In the genomic region with DNA sequence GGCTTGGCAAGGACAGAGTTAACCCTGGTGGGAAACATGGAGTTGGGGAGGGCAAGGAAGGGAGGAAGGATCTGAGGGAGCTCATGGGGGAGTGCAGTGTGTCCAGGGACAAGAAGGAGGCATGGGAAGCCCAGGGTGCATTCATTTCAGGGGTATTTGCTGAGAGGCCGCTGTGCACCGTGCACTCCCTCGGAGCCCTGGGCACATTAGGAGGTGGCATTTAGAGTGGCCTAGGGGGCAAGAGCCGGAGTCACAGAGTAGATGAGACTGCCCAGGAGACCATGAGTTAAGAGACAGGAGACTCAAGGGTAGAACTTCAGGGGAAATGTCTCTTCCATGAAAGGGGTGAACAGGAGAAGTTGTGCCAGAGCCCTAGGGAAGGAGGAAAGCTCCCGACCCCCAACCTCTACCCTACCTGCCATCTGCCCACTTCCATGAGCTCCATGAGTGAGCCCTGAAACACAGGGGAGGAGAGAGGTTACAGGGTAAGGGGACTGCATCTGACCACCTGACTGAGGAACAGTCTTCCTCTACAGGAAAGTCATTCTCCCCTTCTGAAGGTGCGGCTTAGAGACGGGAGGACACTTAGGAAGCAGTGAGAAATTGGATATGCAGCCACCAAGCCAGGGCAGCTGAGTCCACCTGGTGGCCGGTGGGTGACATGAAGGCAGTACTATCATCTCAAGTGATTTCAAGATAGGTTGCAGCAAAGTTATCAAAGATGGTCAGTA, we compare ENCODE assay signal across 8 cellular contexts. TPM values are rescaled to one million over a fixed set of nuclear protein-coding genes. Genes with fewer than 3 reads are reported as not detected.
DNase-seq lines count a peak whose midpoint lies in the region; ATAC-seq and TF ChIP-seq lines count a peak whose summit lies in the region.

No MANE protein-coding gene starts in this region.

- no peak overlapping the region for H3K27ac Mint-ChIP-seq in activated CD8-positive, alpha-beta memory T cell treated with anti-CD3 and anti-CD28 coated beads, Interleukin-2, amount 10 ng/mL, durations not matched to agents 7 days and 5 days
- no peak overlapping the region for H3K27ac Mint-ChIP-seq in nephron progenitor cell

- H3K4me1 ChIP-seq in tibial artery: peaks cover 0 to 4% (median 0%) of the 10 kb centered on the region in 4 donors

- ATAC-seq in activated CD8-positive, alpha-beta memory T cell treated with anti-CD3 and anti-CD28 coated beads, Interleukin-2, amount 10 ng/mL, durations not matched to agents 7 days and 5 days: peak; percentile 49
- ATAC-seq in GM21576 (IDR thresholded peaks at IDR 0.05; ENCODE audit: unreplicated experiment): no peak

- H3K4me3 ChIP-seq in tibial artery: no peak overlapping the region

- no peaks in the 10 kb centered on the region for H3K4me1 Mint-ChIP-seq in activated CD8-positive, alpha-beta memory T cell treated with anti-CD3 and anti-CD28 coated beads, Interleukin-2, amount 10 ng/mL, durations not matched to agents 7 days and 5 days
- H3K4me1 Mint-ChIP-seq in nephron progenitor cell: no peaks in the 10 kb centered on the region

- no peaks in the 10 kb centered on the region for H3K27me3 ChIP-seq in tibial artery

- H3K36me3 Mint-ChIP-seq in activated CD8-positive, alpha-beta memory T cell treated with anti-CD3 and anti-CD28 coated beads, Interleukin-2, amount 10 ng/mL, durations not matched to agents 7 days and 5 days: no peaks in the 10 kb centered on the region
- peaks cover 13% of the 10 kb centered on the region for H3K36me3 Mint-ChIP-seq in nephron progenitor cell (ENCODE audit: low read depth)

- H3K27ac ChIP-seq in tibial artery: no peak overlapping the region

- TF ChIP-seq CTCF in nephron progenitor cell (IDR thresholded peaks at IDR 0.05) (peak; percentile 92), tibial artery (IDR thresholded peaks at IDR 0.05) (peak; percentile 85 to 90)

- H3K9me3 ChIP-seq in tibial artery: no peaks in the 10 kb centered on the region

- CTCF ChIA-PET in activated CD8-positive, alpha-beta memory T cell treated with anti-CD3 and anti-CD28 coated beads, Interleukin-2, amount 10 ng/mL, durations not matched to agents 7 days and 5 days (lab: Charles Lee): interaction anchor here (1.2 kb wide), 1 partner anchor 514 kb away, joined by 5 read pairs; no protein-coding TSS in a partner anchor

- H3K4me3 Mint-ChIP-seq in activated CD8-positive, alpha-beta memory T cell treated with anti-CD3 and anti-CD28 coated beads, Interleukin-2, amount 10 ng/mL, durations not matched to agents 7 days and 5 days: no peak overlapping the region
- H3K4me3 Mint-ChIP-seq in nephron progenitor cell: no peak overlapping the region

- no peaks in the 10 kb centered on the region for H3K9me3 Mint-ChIP-seq in activated CD8-positive, alpha-beta memory T cell treated with anti-CD3 and anti-CD28 coated beads, Interleukin-2, amount 10 ng/mL, durations not matched to agents 7 days and 5 days (ENCODE audit: low read depth)
- peaks cover 18% of the 10 kb centered on the region for H3K9me3 Mint-ChIP-seq in nephron progenitor cell

- DNase-seq in CD1c-positive myeloid dendritic cell (ENCODE audit: extremely low spot score): peak; percentile 63
- peak; percentile 64 for DNase-seq in HCEC 1CT
- peak; percentile 57 to 76 for DNase-seq in NCI-H524 (lab: John Stamatoyannopoulos, UW)
- peak; percentile 50 for DNase-seq in activated CD8-positive, alpha-beta memory T cell treated with anti-CD3 and anti-CD28 coated beads, Interleukin-2, amount 10 ng/mL, durations not matched to agents 7 days and 5 days
- DNase-seq in fibroblast of gingiva (ENCODE audit: low read depth): peak; percentile 64
- peak; percentile 74 for DNase-seq in nephron progenitor cell
- DNase-seq in tibial artery: peak; percentile 80 to 87

- H3K36me3 ChIP-seq in tibial artery: no peaks in the 10 kb centered on the region

- H3K27me3 Mint-ChIP-seq in activated CD8-positive, alpha-beta memory T cell treated with anti-CD3 and anti-CD28 coated beads, Interleukin-2, amount 10 ng/mL, durations not matched to agents 7 days and 5 days: peaks cover 8% of the 10 kb centered on the region
- H3K27me3 Mint-ChIP-seq in nephron progenitor cell (ENCODE audit: low read depth, poor library complexity): no peaks in the 10 kb centered on the region

- intact Hi-C loops in tibial artery (cut with DNase I; ENCODE audit: low total_unique reads): loop anchor here (10.0 kb wide), 1 partner anchor 452 kb away; no protein-coding TSS in a partner anchor

RNA-seq across cellular contexts. Expression of a gene that starts 58.5 kb away (rescaled TPM):
- total RNA-seq in activated CD8-positive, alpha-beta memory T cell treated with anti-CD3 and anti-CD28 coated beads, Interleukin-2, amount 10 ng/mL, durations not matched to agents 7 days and 5 days: 10 to 100 TPM; 39.9 to 43.6 TPM
